In the genomic region with DNA sequence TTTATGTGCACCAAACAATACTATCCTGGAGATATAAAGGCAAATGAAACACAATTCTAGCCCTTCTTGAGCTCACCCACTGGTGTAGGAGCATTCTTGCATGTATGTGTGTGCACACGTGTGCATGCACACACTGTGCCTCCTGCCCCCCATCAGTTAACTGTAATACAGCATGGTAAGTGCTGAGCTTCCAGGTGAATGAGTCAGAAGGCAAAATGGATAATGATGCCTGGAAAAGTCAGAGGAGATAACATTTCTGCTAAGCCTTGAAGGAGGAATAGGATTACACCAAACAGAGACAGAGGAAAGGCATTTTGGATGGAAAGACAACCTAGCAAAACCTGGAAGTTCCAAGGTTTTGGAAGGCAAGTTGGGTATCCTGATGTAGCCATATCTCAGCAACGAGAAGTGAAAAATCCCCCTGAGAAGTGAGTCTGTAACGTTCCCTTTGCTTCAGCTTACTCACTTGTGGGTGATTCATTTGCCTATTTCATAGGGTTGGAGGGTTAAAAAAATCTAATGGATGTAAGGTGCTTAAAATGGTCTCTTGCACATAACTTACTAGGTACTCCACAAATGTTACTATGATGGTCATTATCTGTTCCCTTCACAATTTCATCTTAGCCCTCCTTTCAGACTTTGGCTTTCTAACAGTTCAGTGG, we compare ENCODE assay signal across 19 cellular contexts.
DNase-seq lines count a peak whose midpoint lies in the region; ATAC-seq, FAIRE-seq and TF ChIP-seq lines count a peak whose summit lies in the region.
"Had no signal": no experiment of that assay in that cellular context is flagged by ENCODE, and none has a peak within 500 bp of the region (broad histone marks: within the 10 kb centered on the region; RNA-seq: fewer than 3 reads in every experiment).

No MANE protein-coding gene starts in this region.

- H3K9me3 ChIP-seq in GM23248 (ENCODE audit: low read depth) = no peaks in the 10 kb centered on the region
- no peaks in the 10 kb centered on the region for H3K9me3 ChIP-seq in PC-3 (ENCODE audit: low read length)
- no peaks in the 10 kb centered on the region for H3K9me3 ChIP-seq in osteoblast (ENCODE audit: low read depth, low read length)

- peak; percentile 68 for ATAC-seq in PC-3
- ATAC-seq in activated CD4-positive, CD25-positive, alpha-beta regulatory T cell treated with anti-CD3 and anti-CD28 coated beads, Interleukin-2, amount 50 U/mL, for 24 hours = no peak
- no peak for ATAC-seq in stimulated activated naive B cell treated with anti-CD40 and anti-IgM and Interleukin-4, amounts not matched to agents 10 μg/mL and 1 μg/mL and 100 μg/mL, for 72 hours (replicated peaks)
- ATAC-seq: Panc1 had no signal

- BruUV-seq in PC-3 (replicated peaks; lab: Mats Ljungman, UMichigan) = no TSS peak

- H3K36me3 ChIP-seq in GM23248 (ENCODE audit: low read depth) (no peaks in the 10 kb centered on the region), PC-3 (ENCODE audit: low read depth, low read length) (no peaks in the 10 kb centered on the region), bronchial epithelial cell (ENCODE audit: control insufficient read depth, insufficient read depth, low read length) (no peaks in the 10 kb centered on the region), osteoblast (ENCODE audit: insufficient read depth, low read length) (no peaks in the 10 kb centered on the region)

- H3K4me1 ChIP-seq in GM23248 (ENCODE audit: insufficient read depth) (peaks cover 4% of the 10 kb centered on the region; the same call in 1 of the 2 replicates), PC-3 (ENCODE audit: insufficient read depth, low read length) (0 out of 2 replicates have a peak, but pooled peaks cover 6% of the 10 kb centered on the region), osteoblast (ENCODE audit: insufficient read depth, low read length) (peaks cover 11% of the 10 kb centered on the region)

- FAIRE-seq in bronchial epithelial cell (lab: Jason Lieb, UNC) = peak; percentile 7

- H3K27ac ChIP-seq in GM23248 (no peak overlapping the region), PC-3 (ENCODE audit: low read length) (no peak overlapping the region), osteoblast (ENCODE audit: low read depth, low read length) (peak overlapping the region; percentile 21)

- H2AFZ ChIP-seq in GM23248 = 0 out of 2 replicates have a peak overlapping the region, but pooled peaks have one; percentile 41
- no peak overlapping the region for H2AFZ ChIP-seq in PC-3 (ENCODE audit: low read length)
- H2AFZ ChIP-seq in osteoblast (ENCODE audit: low read length) = peak overlapping the region; percentile 53

- intact Hi-C loops in PC-3 (cut with micrococcal nuclease) = no loop called here

- H3K4me3 ChIP-seq in GM23248 (no peak overlapping the region), PC-3 (ENCODE audit: low read length) (no peak overlapping the region), bronchial epithelial cell (ENCODE audit: low read depth, low read length) (no peak overlapping the region), osteoblast (ENCODE audit: insufficient read depth, low read length) (no peak overlapping the region)

- H3K27me3 Mint-ChIP-seq in stimulated activated naive B cell treated with anti-CD40 and anti-IgM and Interleukin-4, amounts not matched to agents 10 μg/mL and 1 μg/mL and 100 μg/mL, for 72 hours = peaks cover 0 to 6% of the 10 kb centered on the region in 2 donors

- DNase-seq in GM23248 = peak; percentile 54
- DNase-seq in PC-3 = peak; percentile 42
- DNase-seq in bronchial epithelial cell (ENCODE audit: low read depth) = peak; percentile 12
- no peak for DNase-seq in osteoblast (ENCODE audit: insufficient read length, low spot score, missing footprints)
- no peak for DNase-seq in activated CD8-positive, alpha-beta memory T cell treated with anti-CD3 and anti-CD28 coated beads, Interleukin-2, amount 50 U/mL, for 4 hours
- DNase-seq in stimulated activated naive B cell treated with anti-CD40 and anti-IgM and Interleukin-4, amounts not matched to agents 10 μg/mL and 1 μg/mL and 100 μg/mL, for 72 hours = no peak
- no peak for DNase-seq in activated CD4-positive, alpha-beta T cell treated with anti-CD3 and anti-CD28 coated beads, Interleukin-2, amount 50 U/mL, for 1 hour
- DNase-seq: AML-193, DMS 273 treated with DMSO at 0.1 percent for 48 hours, H7, KBM-7, NCI-H1048, NCI-H146, NCI-H2081 treated with DMSO at 0.1 percent for 48 hours, NCI-H524, SIG-M5 had no signal

- H3K27me3 ChIP-seq in GM23248 (replicated peaks; ENCODE audit: insufficient read depth) = no peaks in the 10 kb centered on the region
- H3K27me3 ChIP-seq in PC-3 (ENCODE audit: low read length) = no peaks in the 10 kb centered on the region
- no peaks in the 10 kb centered on the region for H3K27me3 ChIP-seq in bronchial epithelial cell (ENCODE audit: control insufficient read depth, insufficient read depth, low read length)
- no peaks in the 10 kb centered on the region for H3K27me3 ChIP-seq in osteoblast (ENCODE audit: insufficient read depth, low read length)

- H4K20me1 ChIP-seq in GM23248 (ENCODE audit: insufficient read depth) (no peaks in the 10 kb centered on the region), PC-3 (ENCODE audit: low read length) (no peaks in the 10 kb centered on the region), osteoblast (ENCODE audit: insufficient read depth, low read length) (no peaks in the 10 kb centered on the region)

- peaks cover 0 to under 1% of the 10 kb centered on the region in 2 donors for H3K9me3 Mint-ChIP-seq in stimulated activated naive B cell treated with anti-CD40 and anti-IgM and Interleukin-4, amounts not matched to agents 10 μg/mL and 1 μg/mL and 100 μg/mL, for 72 hours

- H3K36me3 Mint-ChIP-seq in stimulated activated naive B cell treated with anti-CD40 and anti-IgM and Interleukin-4, amounts not matched to agents 10 μg/mL and 1 μg/mL and 100 μg/mL, for 72 hours = no peaks in the 10 kb centered on the region
- H3K36me3 Mint-ChIP-seq: CD14-positive monocyte had no signal

- POLR2A ChIA-PET in PC-3 (lab: Charles Lee; ENCODE audit: unreplicated experiment) = no interaction called here

- H3F3A ChIP-seq in GM23248 (ENCODE audit: insufficient read depth) (peaks cover 21% of the 10 kb centered on the region), PC-3 (ENCODE audit: low read length, unreplicated experiment) (no peaks in the 10 kb centered on the region)

- H3K4me3 Mint-ChIP-seq in stimulated activated naive B cell treated with anti-CD40 and anti-IgM and Interleukin-4, amounts not matched to agents 10 μg/mL and 1 μg/mL and 100 μg/mL, for 72 hours = no peak overlapping the region
- H3K4me3 Mint-ChIP-seq: CD14-positive monocyte had no signal

- no peak overlapping the region for H3K4me2 ChIP-seq in GM23248 (ENCODE audit: unreplicated experiment)
- H3K4me2 ChIP-seq in PC-3 (ENCODE audit: low read length) = no peak overlapping the region
- peak overlapping the region; percentile 51 for H3K4me2 ChIP-seq in osteoblast (ENCODE audit: insufficient read depth, low read length)

- no peak overlapping the region for H3K27ac Mint-ChIP-seq in stimulated activated naive B cell treated with anti-CD40 and anti-IgM and Interleukin-4, amounts not matched to agents 10 μg/mL and 1 μg/mL and 100 μg/mL, for 72 hours
- H3K27ac Mint-ChIP-seq: CD14-positive monocyte had no signal

- H3K9me2 ChIP-seq in GM23248 (ENCODE audit: insufficient read depth) = no peaks in the 10 kb centered on the region
- no peaks in the 10 kb centered on the region for H3K9me2 ChIP-seq in PC-3 (replicated peaks; ENCODE audit: low read length)

- CTCF ChIA-PET in PC-3 (lab: Charles Lee) = no interaction called here

- no peaks in the 10 kb centered on the region for H3K4me1 Mint-ChIP-seq in stimulated activated naive B cell treated with anti-CD40 and anti-IgM and Interleukin-4, amounts not matched to agents 10 μg/mL and 1 μg/mL and 100 μg/mL, for 72 hours
- H3K4me1 Mint-ChIP-seq: CD14-positive monocyte had no signal

- H3K9ac ChIP-seq in GM23248 (no peak overlapping the region), PC-3 (ENCODE audit: low read length) (no peak overlapping the region)

- TF ChIP-seq CTCF in PC-3 (conservative IDR thresholded peaks at IDR 0.05; ENCODE audit: low read depth, low read length) = no peak
- no peak for TF ChIP-seq CTCF in bronchial epithelial cell (IDR thresholded peaks at IDR 0.05; ENCODE audit: insufficient read depth, low read length, severe bottlenecking)
- no peak for TF ChIP-seq CTCF in osteoblast (IDR thresholded peaks at IDR 0.05; ENCODE audit: extremely low read depth, low read depth, low read length)

- WGBS in GM23248 (ENCODE audit: low coverage in 1 of 2, low lambda C conversion rate in 2 of 2, missing lambda C conversion rate in 2 of 2), 2 experiments = 30 to 33% methylated on average over 3 of the region's 3 CpGs

- in situ Hi-C loops in GM23248 (cut with MboI) = no loop called here

- H3K79me2 ChIP-seq in GM23248 (ENCODE audit: insufficient read depth) (no peaks in the 10 kb centered on the region), PC-3 (ENCODE audit: low read length) (no peaks in the 10 kb centered on the region), osteoblast (ENCODE audit: insufficient read depth, low read length) (no peaks in the 10 kb centered on the region)

Comparison
In these comparisons a context has a peak if more than half of its experiments do, and no peak if none do; other contexts are left out.
1. DNase-seq: peak in GM23248 (single experiment), PC-3 (single experiment) and bronchial epithelial cell (single experiment); none in osteoblast (single experiment), activated CD8-positive, alpha-beta memory T cell treated with anti-CD3 and anti-CD28 coated beads, Interleukin-2, amount 50 U/mL, for 4 hours (single experiment), stimulated activated naive B cell treated with anti-CD40 and anti-IgM and Interleukin-4, amounts not matched to agents 10 μg/mL and 1 μg/mL and 100 μg/mL, for 72 hours (single experiment) and activated CD4-positive, alpha-beta T cell treated with anti-CD3 and anti-CD28 coated beads, Interleukin-2, amount 50 U/mL, for 1 hour (single experiment).